ENCODE assay signal across 21 cellular contexts in genomic region chr19:53388168-53388567, GRCh38. TPM values are rescaled to one million over a fixed set of nuclear protein-coding genes. Genes with fewer than 3 reads are reported as not detected.
DNase-seq lines count a peak whose midpoint lies in the region; ATAC-seq and TF ChIP-seq lines count a peak whose summit lies in the region.
"Had no signal": no experiment of that assay in that cellular context is flagged by ENCODE, and none has a peak within 500 bp of the region (broad histone marks: within the 10 kb centered on the region; RNA-seq: fewer than 3 reads in every experiment).

No MANE protein-coding gene starts in this region.

- peaks cover 17% of the 10 kb centered on the region for H3K9me3 ChIP-seq in IMR-90 (ENCODE audit: control insufficient read depth, insufficient read depth, low read length)
- H3K9me3 ChIP-seq in smooth muscle cell (replicated peaks; ENCODE audit: low read depth): peaks cover 12% of the 10 kb centered on the region
- peaks cover 18 to 26% of the 10 kb centered on the region in 2 donors for H3K9me3 ChIP-seq in transverse colon
- peaks cover 0 to 29% (median 2%) of the 10 kb centered on the region in 4 donors for H3K9me3 ChIP-seq in sigmoid colon

- no peak overlapping the region for H3K18ac ChIP-seq in IMR-90 (ENCODE audit: low read depth, low read length)

- TF ChIP-seq RAD21 in IMR-90 (IDR thresholded peaks at IDR 0.05; ENCODE audit: low read length): no peak

- no peaks in the 10 kb centered on the region for H3K9me1 ChIP-seq in IMR-90 (ENCODE audit: insufficient read depth, low read length)

- POLR2A ChIA-PET in IMR-90 (lab: Charles Lee; ENCODE audit: unreplicated experiment): no interaction called here

- no peak overlapping the region for H4K5ac ChIP-seq in IMR-90 (ENCODE audit: low read depth, low read length)

- TF ChIP-seq CTCF in IMR-90 (conservative IDR thresholded peaks at IDR 0.05; ENCODE audit: low read depth, low read length) (no peak), brain microvascular endothelial cell (IDR thresholded peaks at IDR 0.05; ENCODE audit: low read depth, low read length, missing control alignments) (no peak), fibroblast of villous mesenchyme (IDR thresholded peaks at IDR 0.05; ENCODE audit: insufficient read depth, low read depth, low read length) (no peak), smooth muscle cell (IDR thresholded peaks at IDR 0.05; ENCODE audit: borderline replicate concordance, insufficient read depth, poor library complexity, severe bottlenecking) (no peak), transverse colon (IDR thresholded peaks at IDR 0.05) (no peak), sigmoid colon (IDR thresholded peaks at IDR 0.05) (no peak)

- CTCF ChIA-PET in IMR-90 (lab: Yijun Ruan, JAX): interaction anchor here (0.6 kb wide), 1 partner anchor 52 kb away, joined by 3 read pairs; no protein-coding TSS in a partner anchor

- no peak overlapping the region for H3K27ac ChIP-seq in IMR-90 (ENCODE audit: insufficient read depth, low read length)
- no peak overlapping the region for H3K27ac ChIP-seq in brain microvascular endothelial cell
- H3K27ac ChIP-seq in smooth muscle cell (ENCODE audit: low read depth): no peak overlapping the region
- no peak overlapping the region for H3K27ac ChIP-seq in transverse colon
- H3K27ac ChIP-seq in sigmoid colon: no peak overlapping the region
- H3K27ac ChIP-seq: C4-2B, KMS-11 had no signal

- H3K79me1 ChIP-seq in IMR-90 (ENCODE audit: low read depth in 1 of 2, low read length in 2 of 2): no peaks in the 10 kb centered on the region

- no CpG with 5 or more reads among the region's 3 CpGs for WGBS in IMR-90 (ENCODE audit: extremely low coverage in 2 of 2, insufficient read length in 1 of 2), 2 experiments
- 33% methylated on average over 3 of the region's 3 CpGs for WGBS in smooth muscle cell (ENCODE audit: low lambda C conversion rate)
- 75 to 78% methylated on average over 3 of the region's 3 CpGs for WGBS in transverse colon (ENCODE audit: low coverage in 1 of 2), 2 donors
- WGBS in sigmoid colon, 2 donors: 82 to 94% methylated on average over 3 of the region's 3 CpGs

- no peak overlapping the region for H3K56ac ChIP-seq in IMR-90 (ENCODE audit: extremely low read depth, insufficient read depth, low read length)

- no peak overlapping the region for H3K23ac ChIP-seq in IMR-90 (ENCODE audit: low read depth, low read length)

- dilution Hi-C loops in IMR-90 (cut with HindIII; ENCODE audit: low sequenced_read_pairs, unreplicated experiment): no loop called here

- H3K4me1 ChIP-seq in IMR-90 (ENCODE audit: control insufficient read depth, insufficient read depth, low read length) (no peaks in the 10 kb centered on the region), smooth muscle cell (ENCODE audit: low read depth) (no peaks in the 10 kb centered on the region), transverse colon (no peaks in the 10 kb centered on the region), sigmoid colon (no peaks in the 10 kb centered on the region)

- intact Hi-C loops in IMR-90 (cut with micrococcal nuclease): no loop called here
- intact Hi-C loops in transverse colon (cut with DNase I; ENCODE audit: low total_unique reads): no loop called here
- intact Hi-C loops in sigmoid colon (cut with DNase I): no loop called here

- H2AK5ac ChIP-seq in IMR-90 (ENCODE audit: low read depth, low read length): no peak overlapping the region

- H2AK9ac ChIP-seq in IMR-90 (replicated peaks; ENCODE audit: low read depth, low read length, poor library complexity): no peak overlapping the region

- no peak overlapping the region for H2BK20ac ChIP-seq in IMR-90 (ENCODE audit: low read depth, low read length)

- no peak overlapping the region for H2AFZ ChIP-seq in IMR-90 (replicated peaks; ENCODE audit: low read length, poor library complexity)
- H2AFZ ChIP-seq in smooth muscle cell (ENCODE audit: low read depth): no peak overlapping the region

- TF ChIP-seq POLR2A in IMR-90 (IDR thresholded peaks at IDR 0.05; ENCODE audit: low read depth, low read length) (no peak), transverse colon (IDR thresholded peaks at IDR 0.05) (no peak), sigmoid colon (IDR thresholded peaks at IDR 0.05) (no peak)

- H3K4me2 ChIP-seq in IMR-90 (ENCODE audit: low read depth, low read length) (no peak overlapping the region; the same call in 1 of the 2 replicates), smooth muscle cell (peak overlapping the region; percentile 59)
- H3K4me2 ChIP-seq: KMS-11 had no signal

- H3K27me3 ChIP-seq in IMR-90 (ENCODE audit: control insufficient read depth, insufficient read depth, low read length) (no peaks in the 10 kb centered on the region), brain microvascular endothelial cell (replicated peaks) (no peaks in the 10 kb centered on the region), smooth muscle cell (ENCODE audit: low read depth) (no peaks in the 10 kb centered on the region), transverse colon (no peaks in the 10 kb centered on the region), sigmoid colon (peaks cover 0 to 9% (median 5%) of the 10 kb centered on the region in 3 donors)
- H3K27me3 ChIP-seq: MG63 had no signal

- H2BK15ac ChIP-seq in IMR-90 (ENCODE audit: low read depth, low read length): no peak overlapping the region

- no peak overlapping the region for H3K4ac ChIP-seq in IMR-90 (ENCODE audit: low read depth, low read length)

- in situ Hi-C loops in IMR-90 (cut with MboI; ENCODE audit: low sequenced_read_pairs) (no loop called here), brain microvascular endothelial cell (cut with HindIII; ENCODE audit: low pct_ligation_motif_present, low sequenced_read_pairs) (no loop called here), transverse colon (cut with MboI; ENCODE audit: low pct_ligation_motif_present in 1 of 4, low pct_unique_long_range_greater_than_20kb in 1 of 4, low sequenced_read_pairs in 3 of 4) (no loop called here)

- BruUV-seq in IMR-90 (replicated peaks; lab: Mats Ljungman, UMichigan): no TSS peak

- H3K4me3 ChIP-seq in IMR-90 (ENCODE audit: insufficient read depth, low read depth, low read length): no peak overlapping the region
- no peak overlapping the region for H3K4me3 ChIP-seq in brain microvascular endothelial cell (ENCODE audit: low read depth, low read length)
- no peak overlapping the region for H3K4me3 ChIP-seq in fibroblast of villous mesenchyme (ENCODE audit: low read depth, low read length)
- H3K4me3 ChIP-seq in smooth muscle cell: no peak overlapping the region
- no peak overlapping the region for H3K4me3 ChIP-seq in transverse colon
- no peak overlapping the region for H3K4me3 ChIP-seq in sigmoid colon
- H3K4me3 ChIP-seq: MG63 had no signal

- H3K36me3 ChIP-seq in IMR-90 (ENCODE audit: control insufficient read depth, insufficient read depth, low read length): 0 out of 2 replicates have a peak, but pooled peaks cover 3% of the 10 kb centered on the region
- H3K36me3 ChIP-seq in brain microvascular endothelial cell (replicated peaks): no peaks in the 10 kb centered on the region
- peaks cover 17% of the 10 kb centered on the region for H3K36me3 ChIP-seq in smooth muscle cell (ENCODE audit: low read depth)
- peaks cover 0 to 18% (median 0%) of the 10 kb centered on the region in 4 donors for H3K36me3 ChIP-seq in transverse colon
- H3K36me3 ChIP-seq in sigmoid colon: peaks cover 0 to 13% (median 0%) of the 10 kb centered on the region in 4 donors
- H3K36me3 ChIP-seq: MG63 had no signal

- H3K9ac ChIP-seq in IMR-90 (ENCODE audit: low read depth, low read length): no peak overlapping the region
- H3K9ac ChIP-seq in smooth muscle cell (ENCODE audit: low read depth): no peak overlapping the region
- H3K9ac ChIP-seq: KMS-11 had no signal

- TF ChIP-seq EP300 in transverse colon (IDR thresholded peaks at IDR 0.05; ENCODE audit: low read depth) (no peak), sigmoid colon (IDR thresholded peaks at IDR 0.05) (no peak)

- H3F3A ChIP-seq in smooth muscle cell (ENCODE audit: low read depth): no peaks in the 10 kb centered on the region

- no peak overlapping the region for H2BK5ac ChIP-seq in IMR-90 (ENCODE audit: low read depth, low read length, poor library complexity, severe bottlenecking)

- H4K20me1 ChIP-seq in IMR-90 (ENCODE audit: insufficient read depth, low read length) (no peaks in the 10 kb centered on the region), smooth muscle cell (ENCODE audit: low read depth) (no peaks in the 10 kb centered on the region)

- peak; percentile 80 for ATAC-seq in IMR-90 (ENCODE audit: low read depth)

- no peak overlapping the region for H4K8ac ChIP-seq in IMR-90 (ENCODE audit: low read depth in 2 of 2, low read length in 2 of 2)

- H3K14ac ChIP-seq in IMR-90 (replicated peaks; ENCODE audit: low read depth, low read length): no peak overlapping the region

- DNase-seq in IMR-90 (peak; percentile 39), brain microvascular endothelial cell (peak; percentile 11), fibroblast of villous mesenchyme (ENCODE audit: low read depth) (peak; percentile 32), smooth muscle cell (lab: John Stamatoyannopoulos, UW; ENCODE audit: unreplicated experiment) (no peak), transverse colon (no peak), sigmoid colon (no peak), DMS79 treated with DMSO at 0.1 percent for 48 hours (lab: John Stamatoyannopoulos, UW) (no peak)
- no peak for DNase-seq in activated CD4-positive, alpha-beta T cell treated with anti-CD3 and anti-CD28 coated beads, Interleukin-2, amount 50 U/mL, for 4 hours
- DNase-seq: ACHN; AML-193; DMS79; MG63; NCI-H1048; NCI-H146; NCI-H2029 treated with DMSO at 0.1 percent for 48 hours; NCI-H2171 treated with DMSO at 0.1 percent for 48 hours; NK-92 treated with Interleukin-12 subunit alpha and Interleukin-12 subunit beta, amount 100 ng/mL, for 24 hours; Right ventricle myocardium superior; SW 1271 had no signal

- no peaks in the 10 kb centered on the region for H3K79me2 ChIP-seq in smooth muscle cell (ENCODE audit: low read depth)

- no peak overlapping the region for H2BK120ac ChIP-seq in IMR-90 (ENCODE audit: low read depth, low read length)

- no peak overlapping the region for H4K91ac ChIP-seq in IMR-90 (ENCODE audit: insufficient read depth, low read depth, low read length)

RNA-seq across cellular contexts. Expression of gene ZNF765, which starts 6.8 kb away (rescaled TPM):
- total RNA-seq in IMR-90 (2012; rRNA removed): 18.1 and 19.2 TPM in 2 replicates
- polyA plus RNA-seq in IMR-90 (2012; rRNA removed): 1.5 and 2.3 TPM in 2 replicates
- polyA plus RNA-seq in IMR-90 (2012; cell fraction: cytosol; rRNA removed): 0.47 and 0.76 TPM in 2 replicates
- polyA plus RNA-seq in IMR-90 (2012; cell fraction: nucleus; rRNA removed; ENCODE audit: low replicate concordance): 4.7 and 5.9 TPM in 2 replicates
- total RNA-seq in fibroblast of villous mesenchyme: 9.7 and 14.2 TPM in 2 replicates
- total RNA-seq in smooth muscle cell: 7.7 and 15.0 TPM in 2 replicates
- polyA plus RNA-seq in smooth muscle cell: 3.8 and 4.3 TPM in 2 replicates
- total RNA-seq in transverse colon: 10 to 100 TPM in 3 of 4 donors, 1 to 10 TPM in 1; 6.0 to 14.3 (median 11.2) TPM
- 10 to 100 TPM in 3 of 4 donors, 1 to 10 TPM in 1; 6.2 to 13.0 (median 11.7) TPM for total RNA-seq in sigmoid colon
- 1 to 10 TPM; 3.5 to 5.1 (median 3.6) TPM for polyA plus RNA-seq in sigmoid colon

RNA-seq across cellular contexts. Expression of gene ZNF525, which starts 22.7 kb away (rescaled TPM):
- total RNA-seq in IMR-90 (2012; rRNA removed): 4.5 and 6.7 TPM in 2 replicates
- 1.3 and 1.4 TPM in 2 replicates for polyA plus RNA-seq in IMR-90 (2012; rRNA removed)
- polyA plus RNA-seq in IMR-90 (2012; cell fraction: cytosol; rRNA removed): 0.13 and 0.32 TPM in 2 replicates
- 0.23 and 4.6 TPM in 2 replicates for polyA plus RNA-seq in IMR-90 (2012; cell fraction: nucleus; rRNA removed; ENCODE audit: low replicate concordance)
- 1.7 and 2.6 TPM in 2 replicates for total RNA-seq in fibroblast of villous mesenchyme
- total RNA-seq in smooth muscle cell: 10.9 and 11.7 TPM in 2 replicates
- polyA plus RNA-seq in smooth muscle cell: 1.4 and 2.5 TPM in 2 replicates
- 10 to 100 TPM in 3 of 4 donors, 1 to 10 TPM in 1; 9.0 to 34.8 (median 19.5) TPM for total RNA-seq in transverse colon
- total RNA-seq in sigmoid colon: 1 to 10 TPM; 6.3 to 8.3 (median 7.0) TPM
- 10 to 100 TPM in 1 of 3 donors, 1 to 10 TPM in 2; 1.4 to 10.8 (median 7.0) TPM for polyA plus RNA-seq in sigmoid colon

RNA-seq across cellular contexts. Expression of gene ZNF761, which starts 43.6 kb away (rescaled TPM):
- total RNA-seq in IMR-90 (2012; rRNA removed) (21.9 and 26.1 TPM in 2 replicates), fibroblast of villous mesenchyme (8.7 and 13.8 TPM in 2 replicates), smooth muscle cell (14.5 and 24.1 TPM in 2 replicates), transverse colon (10 to 100 TPM in 2 of 4 donors, 1 to 10 TPM in 2; 3.0 to 15.1 (median 10.2) TPM), sigmoid colon (10 to 100 TPM in 3 of 4 donors, 1 to 10 TPM in 1; 6.5 to 12.5 (median 11.0) TPM)
- polyA plus RNA-seq in IMR-90 (2012; rRNA removed) (6.1 and 7.9 TPM in 2 replicates), smooth muscle cell (10.4 and 11.0 TPM in 2 replicates), sigmoid colon (1 to 10 TPM; 3.5 to 7.8 (median 6.7) TPM)
- polyA plus RNA-seq in IMR-90 (2012; cell fraction: cytosol; rRNA removed): 2.6 and 3.3 TPM in 2 replicates
- polyA plus RNA-seq in IMR-90 (2012; cell fraction: nucleus; rRNA removed; ENCODE audit: low replicate concordance): 3.1 and 14.1 TPM in 2 replicates

RNA-seq across cellular contexts. Expression of gene ZNF845, which starts 54.6 kb away (rescaled TPM):
- 9.5 and 13.1 TPM in 2 replicates for total RNA-seq in IMR-90 (2012; rRNA removed)
- 0.79 and 1.2 TPM in 2 replicates for polyA plus RNA-seq in IMR-90 (2012; rRNA removed)
- 0.14 TPM in 2 replicates for polyA plus RNA-seq in IMR-90 (2012; cell fraction: cytosol; rRNA removed)
- polyA plus RNA-seq in IMR-90 (2012; cell fraction: nucleus; rRNA removed; ENCODE audit: low replicate concordance): 0.09 and 0.79 TPM in 2 replicates
- 5.5 and 9.5 TPM in 2 replicates for total RNA-seq in fibroblast of villous mesenchyme
- 9.5 and 11.2 TPM in 2 replicates for total RNA-seq in smooth muscle cell
- 2.0 and 3.1 TPM in 2 replicates for polyA plus RNA-seq in smooth muscle cell
- total RNA-seq in transverse colon: 1 to 10 TPM; 1.6 to 8.4 (median 5.9) TPM
- total RNA-seq in sigmoid colon: 1 to 10 TPM; 4.6 to 8.9 (median 7.2) TPM
- polyA plus RNA-seq in sigmoid colon: 1 to 10 TPM; 2.4 to 2.7 (median 2.5) TPM

Comparison
In these comparisons a context has a peak if more than half of its experiments do, and no peak if none do; other contexts are left out.
1. DNase-seq: peak in IMR-90 (single experiment), brain microvascular endothelial cell (single experiment) and fibroblast of villous mesenchyme (single experiment); none in smooth muscle cell (single experiment), transverse colon (single experiment), sigmoid colon (single experiment), activated CD4-positive, alpha-beta T cell treated with anti-CD3 and anti-CD28 coated beads, Interleukin-2, amount 50 U/mL, for 4 hours (0 of 2) and DMS79 treated with DMSO at 0.1 percent for 48 hours (single experiment).